3 cellular contexts compared by ENCODE assay signal in genomic region chr11:113694390-113694789, GRCh38.
"Had no signal": no experiment of that assay in that cellular context is flagged by ENCODE, and none has a peak within 500 bp of the region (broad histone marks: within the 10 kb centered on the region; RNA-seq: fewer than 3 reads in every experiment).

No MANE protein-coding gene starts in this region.

- ATAC-seq: GM12878 had no signal

- DNase-seq: GDM1, GF-D8 had no signal
